Comparison of ENCODE assay signal across 1 cellular context in the genomic region with DNA sequence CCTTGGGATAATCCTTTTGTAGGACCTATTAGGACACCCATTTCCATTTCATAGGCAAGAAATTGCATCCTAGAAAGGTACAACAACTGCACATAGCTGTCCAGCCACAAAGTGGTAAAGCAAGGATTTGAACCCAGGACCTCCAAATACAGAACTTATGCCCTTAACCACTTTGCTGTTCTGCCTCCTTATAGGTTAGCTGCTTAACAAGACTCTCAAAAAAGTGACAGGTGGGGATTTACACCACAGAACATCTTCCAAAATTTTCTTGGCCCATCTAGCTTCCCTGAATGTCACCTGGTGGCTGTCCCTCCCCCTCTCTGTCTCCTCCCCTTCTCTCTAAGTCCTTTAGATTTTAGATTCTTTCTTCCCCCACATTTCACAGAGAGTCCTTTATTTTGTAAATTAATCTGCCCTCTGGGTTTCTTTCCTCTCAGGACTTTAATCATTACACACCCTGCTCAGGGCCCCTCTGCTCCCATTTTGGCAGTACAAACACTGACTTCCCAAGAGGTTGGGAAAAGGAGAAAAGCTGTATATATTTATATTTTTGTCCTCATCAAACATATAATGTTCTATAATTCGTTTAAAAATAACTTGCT.
A peak's percentile ranks its signal among the peaks of the same experiment; 100 is the strongest.
TF ChIP-seq lines count a peak whose summit lies in the region.

No MANE protein-coding gene starts in this region.

TF ChIP-seq in GM23338, 12 proteins besides CTCF, POLR2A, EP300 and RAD21 (continued from another document):
- TF ChIP-seq, protein P1, sequence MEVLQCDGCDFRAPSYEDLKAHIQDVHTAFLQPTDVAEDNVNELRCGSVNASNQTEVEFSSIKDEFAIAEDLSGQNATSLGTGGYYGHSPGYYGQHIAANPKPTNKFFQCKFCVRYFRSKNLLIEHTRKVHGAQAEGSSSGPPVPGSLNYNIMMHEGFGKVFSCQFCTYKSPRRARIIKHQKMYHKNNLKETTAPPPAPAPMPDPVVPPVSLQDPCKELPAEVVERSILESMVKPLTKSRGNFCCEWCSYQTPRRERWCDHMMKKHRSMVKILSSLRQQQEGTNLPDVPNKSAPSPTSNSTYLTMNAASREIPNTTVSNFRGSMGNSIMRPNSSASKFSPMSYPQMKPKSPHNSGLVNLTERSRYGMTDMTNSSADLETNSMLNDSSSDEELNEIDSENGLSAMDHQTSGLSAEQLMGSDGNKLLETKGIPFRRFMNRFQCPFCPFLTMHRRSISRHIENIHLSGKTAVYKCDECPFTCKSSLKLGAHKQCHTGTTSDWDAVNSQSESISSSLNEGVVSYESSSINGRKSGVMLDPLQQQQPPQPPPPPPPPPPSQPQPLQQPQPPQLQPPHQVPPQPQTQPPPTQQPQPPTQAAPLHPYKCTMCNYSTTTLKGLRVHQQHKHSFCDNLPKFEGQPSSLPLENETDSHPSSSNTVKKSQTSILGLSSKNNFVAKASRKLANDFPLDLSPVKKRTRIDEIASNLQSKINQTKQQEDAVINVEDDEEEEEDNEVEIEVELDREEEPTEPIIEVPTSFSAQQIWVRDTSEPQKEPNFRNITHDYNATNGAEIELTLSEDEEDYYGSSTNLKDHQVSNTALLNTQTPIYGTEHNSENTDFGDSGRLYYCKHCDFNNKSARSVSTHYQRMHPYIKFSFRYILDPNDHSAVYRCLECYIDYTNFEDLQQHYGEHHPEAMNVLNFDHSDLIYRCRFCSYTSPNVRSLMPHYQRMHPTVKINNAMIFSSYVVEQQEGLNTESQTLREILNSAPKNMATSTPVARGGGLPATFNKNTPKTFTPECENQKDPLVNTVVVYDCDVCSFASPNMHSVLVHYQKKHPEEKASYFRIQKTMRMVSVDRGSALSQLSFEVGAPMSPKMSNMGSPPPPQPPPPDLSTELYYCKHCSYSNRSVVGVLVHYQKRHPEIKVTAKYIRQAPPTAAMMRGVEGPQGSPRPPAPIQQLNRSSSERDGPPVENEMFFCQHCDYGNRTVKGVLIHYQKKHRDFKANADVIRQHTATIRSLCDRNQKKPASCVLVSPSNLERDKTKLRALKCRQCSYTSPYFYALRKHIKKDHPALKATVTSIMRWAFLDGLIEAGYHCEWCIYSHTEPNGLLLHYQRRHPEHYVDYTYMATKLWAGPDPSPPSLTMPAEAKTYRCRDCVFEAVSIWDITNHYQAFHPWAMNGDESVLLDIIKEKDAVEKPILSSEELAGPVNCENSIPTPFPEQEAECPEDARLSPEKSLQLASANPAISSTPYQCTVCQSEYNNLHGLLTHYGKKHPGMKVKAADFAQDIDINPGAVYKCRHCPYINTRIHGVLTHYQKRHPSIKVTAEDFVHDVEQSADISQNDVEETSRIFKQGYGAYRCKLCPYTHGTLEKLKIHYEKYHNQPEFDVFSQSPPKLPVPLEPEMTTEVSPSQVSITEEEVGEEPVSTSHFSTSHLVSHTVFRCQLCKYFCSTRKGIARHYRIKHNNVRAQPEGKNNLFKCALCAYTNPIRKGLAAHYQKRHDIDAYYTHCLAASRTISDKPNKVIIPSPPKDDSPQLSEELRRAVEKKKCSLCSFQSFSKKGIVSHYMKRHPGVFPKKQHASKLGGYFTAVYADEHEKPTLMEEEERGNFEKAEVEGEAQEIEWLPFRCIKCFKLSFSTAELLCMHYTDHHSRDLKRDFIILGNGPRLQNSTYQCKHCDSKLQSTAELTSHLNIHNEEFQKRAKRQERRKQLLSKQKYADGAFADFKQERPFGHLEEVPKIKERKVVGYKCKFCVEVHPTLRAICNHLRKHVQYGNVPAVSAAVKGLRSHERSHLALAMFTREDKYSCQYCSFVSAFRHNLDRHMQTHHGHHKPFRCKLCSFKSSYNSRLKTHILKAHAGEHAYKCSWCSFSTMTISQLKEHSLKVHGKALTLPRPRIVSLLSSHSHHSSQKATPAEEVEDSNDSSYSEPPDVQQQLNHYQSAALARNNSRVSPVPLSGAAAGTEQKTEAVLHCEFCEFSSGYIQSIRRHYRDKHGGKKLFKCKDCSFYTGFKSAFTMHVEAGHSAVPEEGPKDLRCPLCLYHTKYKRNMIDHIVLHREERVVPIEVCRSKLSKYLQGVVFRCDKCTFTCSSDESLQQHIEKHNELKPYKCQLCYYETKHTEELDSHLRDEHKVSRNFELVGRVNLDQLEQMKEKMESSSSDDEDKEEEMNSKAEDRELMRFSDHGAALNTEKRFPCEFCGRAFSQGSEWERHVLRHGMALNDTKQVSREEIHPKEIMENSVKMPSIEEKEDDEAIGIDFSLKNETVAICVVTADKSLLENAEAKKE (CRISPR knock-in tag; IDR thresholded peaks at IDR 0.05): 0 out of 2 replicates have a peak, but pooled peaks have one; percentile 30
